8 cellular contexts compared by ENCODE assay signal in the genomic region with DNA sequence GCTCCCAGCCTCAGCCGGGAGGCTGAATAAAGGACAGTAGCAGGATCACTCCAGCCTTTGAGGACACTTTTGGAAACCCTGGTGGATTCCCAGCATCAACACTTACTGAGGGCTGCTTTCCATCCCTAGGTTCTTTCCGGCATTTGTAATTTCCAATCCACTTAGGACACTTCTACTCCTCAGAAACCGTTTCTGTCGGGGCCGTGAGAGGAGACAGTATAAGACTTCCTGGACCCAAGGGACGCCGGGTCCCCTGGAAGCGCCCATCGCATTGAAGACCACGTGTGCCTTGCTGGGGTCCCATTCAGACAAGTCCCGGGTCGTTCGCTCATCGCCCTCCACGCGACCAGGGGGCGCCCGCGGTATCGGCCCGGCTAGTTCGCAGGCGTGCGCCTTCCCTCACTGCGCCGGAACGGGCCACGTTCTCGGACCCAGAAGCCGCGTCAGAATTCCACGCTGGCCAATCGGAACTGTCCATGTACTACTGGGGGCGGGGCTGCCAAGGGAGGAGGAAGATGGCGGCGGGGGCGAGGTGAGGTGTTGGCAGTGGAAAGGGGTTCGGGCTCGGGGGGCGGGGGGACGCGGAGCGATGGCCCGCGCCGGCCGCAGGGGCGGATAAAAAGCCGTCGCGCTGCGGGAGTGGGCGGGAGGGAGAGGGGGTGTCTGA.
A peak's percentile ranks its signal among the peaks of the same experiment; 100 is the strongest.
DNase-seq lines count a peak whose midpoint lies in the region; ATAC-seq lines count a peak whose summit lies in the region.

A gene (plus strand): TSS at position 479 of the 667 bp plus-strand sequence. CDS start 202 bp downstream, outside the sequence.

- DNase-seq in AG20443 (ENCODE audit: low spot score) (peak; percentile 99), NCI-H446 (lab: John Stamatoyannopoulos, UW) (peak; percentile 85 to 96), inferior parietal cortex (ENCODE audit: extremely low spot score) (peak; percentile 97)
- peak; percentile 96 to 99 (median 97) for DNase-seq in activated CD4-positive, CD25-positive, alpha-beta regulatory T cell (lab: John Stamatoyannopoulos, UW)
- peak; percentile 96 for DNase-seq in central memory CD4-positive, alpha-beta T cell
- peak; percentile 97 to 99 for DNase-seq in stimulated activated CD4-positive, alpha-beta T cell treated with anti-CD3 and anti-CD28 coated beads, Interleukin-12 subunit alpha, Interleukin-12 subunit beta, amount 100 ng/mL, for 24 hours (ENCODE audit: low read depth in 2 of 2)

- peak; percentile 98 for ATAC-seq in GM19043 (IDR thresholded peaks at IDR 0.05; ENCODE audit: low read depth, unreplicated experiment)
- ATAC-seq in HG03378 (IDR thresholded peaks at IDR 0.05; ENCODE audit: unreplicated experiment) = peak; percentile 98

Comparison
In these comparisons a context has a peak if more than half of its experiments do, and no peak if none do; other contexts are left out.
1. Peak in every context shown above with its lines: DNase-seq and ATAC-seq.